14 cellular contexts compared by ENCODE assay signal in the genomic region with DNA sequence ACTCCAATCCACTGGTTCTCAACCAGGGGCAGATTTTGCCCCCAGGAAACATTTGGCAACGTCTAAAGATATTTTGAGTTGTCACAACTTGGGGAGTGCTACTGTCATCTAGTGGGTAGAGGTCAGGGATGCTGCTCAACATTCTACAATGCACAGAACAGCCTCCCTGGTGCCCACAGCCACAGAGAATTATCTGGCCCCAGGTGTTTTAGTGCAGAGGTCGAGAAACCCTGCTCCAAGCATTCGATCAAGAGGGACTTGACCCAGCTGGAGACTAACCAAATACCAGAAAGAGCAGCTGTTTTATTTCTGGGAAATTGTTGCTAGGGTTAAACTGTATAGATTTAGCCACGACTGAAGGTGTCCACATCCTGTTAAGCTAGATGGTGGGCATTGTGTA. TPM values are rescaled to one million over a fixed set of nuclear protein-coding genes. Genes with fewer than 3 reads are reported as not detected.
DNase-seq lines count a peak whose midpoint lies in the region; ATAC-seq and TF ChIP-seq lines count a peak whose summit lies in the region.
"Had no signal": no experiment of that assay in that cellular context is flagged by ENCODE, and none has a peak within 500 bp of the region (broad histone marks: within the 10 kb centered on the region; RNA-seq: fewer than 3 reads in every experiment).

No MANE protein-coding gene starts in this region.

- peak; percentile 24 for DNase-seq in activated CD4-positive, CD25-positive, alpha-beta regulatory T cell treated with anti-CD3 and anti-CD28 coated beads, Interleukin-2, amount 50 U/mL, for 72 hours
- no peak for DNase-seq in naive thymus-derived CD8-positive, alpha-beta T cell
- no peak for DNase-seq in NCI-H2196 treated with DMSO at 0.1 percent for 48 hours (lab: John Stamatoyannopoulos, UW; ENCODE audit: unreplicated experiment)
- no peak for DNase-seq in HFFc6
- DNase-seq: cerebellar nuclear complex, mesendoderm, NCI-H2081, OCI-M1, T-helper 9 cell had no signal

- H3K27me3 ChIP-seq in SU-DHL-6 (ENCODE audit: low read length), result no peaks in the 10 kb centered on the region

- peaks cover 0 to 2% (median 0%) of the 10 kb centered on the region in 5 donors for H3K27me3 Mint-ChIP-seq in naive thymus-derived CD8-positive, alpha-beta T cell
- peaks cover 56% of the 10 kb centered on the region for H3K27me3 Mint-ChIP-seq in HFFc6 (ENCODE audit: insufficient read depth)

- peak overlapping the region; percentile 56 for H3K27ac ChIP-seq in SU-DHL-6 (ENCODE audit: low read depth, low read length)

- no peaks in the 10 kb centered on the region for H3K79me2 ChIP-seq in SU-DHL-6 (ENCODE audit: insufficient read depth, low read length)

- H3K4me1 Mint-ChIP-seq in naive thymus-derived CD8-positive, alpha-beta T cell, result peaks cover 61 to 100% (median 94%) of the 10 kb centered on the region in 4 donors
- H3K4me1 Mint-ChIP-seq in HFFc6 (ENCODE audit: low read depth), result no peaks in the 10 kb centered on the region

- H3K9me3 ChIP-seq in SU-DHL-6 (ENCODE audit: insufficient read depth, low read length), result no peaks in the 10 kb centered on the region

- H3K9ac ChIP-seq in SU-DHL-6 (ENCODE audit: low read length), result no peak overlapping the region

- peak overlapping the region; percentile 61 to 97 (median 80) for H3K27ac Mint-ChIP-seq in naive thymus-derived CD8-positive, alpha-beta T cell
- no peak overlapping the region for H3K27ac Mint-ChIP-seq in HFFc6

- TF ChIP-seq CTCF in SU-DHL-6 (IDR thresholded peaks at IDR 0.05; ENCODE audit: insufficient read depth, low read length, poor library complexity, severe bottlenecking) (no peak), HFFc6 (IDR thresholded peaks at IDR 0.05) (no peak)

- H2AFZ ChIP-seq in SU-DHL-6 (ENCODE audit: low read depth, low read length, severe bottlenecking), result peak overlapping the region; percentile 21

- no peaks in the 10 kb centered on the region for H3K9me3 Mint-ChIP-seq in naive thymus-derived CD8-positive, alpha-beta T cell
- no peaks in the 10 kb centered on the region for H3K9me3 Mint-ChIP-seq in HFFc6
- H3K9me3 Mint-ChIP-seq: IgD-negative memory B cell had no signal

- H3F3A ChIP-seq in SU-DHL-6 (ENCODE audit: insufficient read depth), result no peaks in the 10 kb centered on the region

- POLR2A ChIA-PET in naive thymus-derived CD8-positive, alpha-beta T cell (lab: Charles Lee), result interaction anchor here (0.6 to 4.8 kb wide), 5 partner anchors 9 to 44 kb away, joined by 3 to 42 read pairs (median 4); a partner anchor contains a TSS

- H3K36me3 ChIP-seq in SU-DHL-6 (ENCODE audit: low read length), result no peaks in the 10 kb centered on the region

- no peaks in the 10 kb centered on the region for H3K9me2 ChIP-seq in SU-DHL-6 (replicated peaks; ENCODE audit: insufficient read depth, low read length)

- H3K4me3 ChIP-seq in SU-DHL-6 (ENCODE audit: insufficient read depth, low read length, poor library complexity, severe bottlenecking), result peak overlapping the region; percentile 36

- peaks cover 8 to 82% (median 14%) of the 10 kb centered on the region in 3 donors for H3K36me3 Mint-ChIP-seq in naive thymus-derived CD8-positive, alpha-beta T cell
- H3K36me3 Mint-ChIP-seq in HFFc6 (ENCODE audit: low read depth), result no peaks in the 10 kb centered on the region
- H3K36me3 Mint-ChIP-seq: IgD-negative memory B cell had no signal

- peak overlapping the region in 8 of 10 donors; percentile 10 to 67 (median 48) for H3K4me3 Mint-ChIP-seq in naive thymus-derived CD8-positive, alpha-beta T cell
- no peak overlapping the region for H3K4me3 Mint-ChIP-seq in HFFc6

- ATAC-seq in activated CD4-positive, CD25-positive, alpha-beta regulatory T cell treated with anti-CD3 and anti-CD28 coated beads, Interleukin-2, amount 50 U/mL, for 24 hours, result no peak
- ATAC-seq in HG02623 (IDR thresholded peaks at IDR 0.05; ENCODE audit: unreplicated experiment) (peak; percentile 6), HG03378 (IDR thresholded peaks at IDR 0.05; ENCODE audit: unreplicated experiment) (no peak)
- peak in 1 of 2 donors; percentile 15 for ATAC-seq in naive thymus-derived CD8-positive, alpha-beta T cell

- H4K20me1 ChIP-seq in SU-DHL-6 (ENCODE audit: low read depth, low read length), result no peaks in the 10 kb centered on the region

- H3K4me2 ChIP-seq in SU-DHL-6 (ENCODE audit: low read depth, low read length, poor library complexity, severe bottlenecking), result peak overlapping the region; percentile 62

RNA-seq across cellular contexts. Expression of a gene that starts 19.2 kb away (rescaled TPM):
- 100 to 1,000 TPM; 300 to 308 TPM for total RNA-seq in naive thymus-derived CD8-positive, alpha-beta T cell
- 100 to 1,000 TPM; 244 to 325 (median 310) TPM for polyA plus RNA-seq in naive thymus-derived CD8-positive, alpha-beta T cell
- not detected for total RNA-seq in HFFc6 (2021; fragmentation: NEBNext Ultra II Directional; extraction: Animal tissue kit (Norgen Biotek cat#: 25700))

RNA-seq across cellular contexts. Expression of a gene that starts 54.5 kb away (rescaled TPM):
- total RNA-seq in naive thymus-derived CD8-positive, alpha-beta T cell, result 10 to 100 TPM; 13.8 to 15.5 TPM
- 10 to 100 TPM; 14.6 to 26.8 (median 23.3) TPM for polyA plus RNA-seq in naive thymus-derived CD8-positive, alpha-beta T cell
- 10 to 100 TPM; 13.6 to 21.7 (median 16.7) TPM for total RNA-seq in HFFc6 (2021; fragmentation: NEBNext Ultra II Directional; extraction: Animal tissue kit (Norgen Biotek cat#: 25700))

Comparison
In these comparisons a context has a peak if more than half of its experiments do, and no peak if none do; other contexts are left out.
1. RNA of a gene that starts 19.2 kb away (total RNA-seq): 300 to 308 TPM in naive thymus-derived CD8-positive, alpha-beta T cell; not detected in HFFc6; every median in the first group is over 100 times any median in the second.